ENCODE assay signal across 8 cellular contexts in the genomic region with DNA sequence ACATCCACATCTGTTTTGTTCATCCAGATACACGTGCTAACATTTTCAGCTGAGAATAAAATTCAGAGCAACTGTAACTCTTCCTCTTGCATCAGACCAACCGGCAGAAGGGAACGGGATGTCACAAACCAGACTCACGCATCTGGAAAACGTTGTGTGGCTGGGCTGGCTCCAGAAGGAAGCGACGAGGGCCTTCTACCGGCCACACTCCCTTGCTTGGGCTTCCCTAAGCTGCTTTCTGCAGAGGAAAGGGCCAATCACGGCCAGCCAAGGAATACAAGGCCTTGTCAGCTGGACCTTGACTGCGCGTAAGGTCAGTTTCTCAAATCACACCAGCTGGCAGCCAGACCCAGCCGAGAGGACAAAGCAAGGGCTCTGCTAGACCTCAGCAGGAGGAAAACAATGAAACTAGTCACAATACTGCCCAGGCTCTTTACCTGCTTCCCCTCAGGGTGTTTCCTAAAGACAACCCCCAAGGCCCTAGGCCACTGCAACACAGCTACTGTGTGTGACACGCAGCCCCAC.
DNase-seq lines count a peak whose midpoint lies in the region; ATAC-seq and TF ChIP-seq lines count a peak whose summit lies in the region.

No MANE protein-coding gene starts in this region.

- CTCF ChIA-PET in activated CD8-positive, alpha-beta T cell treated with anti-CD3 and anti-CD28 coated beads for 36 hours (lab: Charles Lee): interaction anchor here (0.9 to 1.7 kb wide), 6 partner anchors 9 to 49 kb away, joined by 3 to 5 read pairs (median 4); no protein-coding TSS in a partner anchor

- no peaks in the 10 kb centered on the region for H3K9me3 Mint-ChIP-seq in activated CD8-positive, alpha-beta T cell treated with anti-CD3 and anti-CD28 coated beads for 36 hours
- H3K9me3 Mint-ChIP-seq in progenitor cell of endocrine pancreas (ENCODE audit: low read depth): no peaks in the 10 kb centered on the region

- intact Hi-C loops in activated CD8-positive, alpha-beta T cell treated with anti-CD3 and anti-CD28 coated beads for 36 hours (cut with micrococcal nuclease): no loop called here
- intact Hi-C loops in Right ventricle myocardium superior (cut with DNase I): loop anchor here (10.0 kb wide), 1 partner anchor 64 kb away; no protein-coding TSS in a partner anchor

- no peak for ATAC-seq in activated CD8-positive, alpha-beta T cell treated with anti-CD3 and anti-CD28 coated beads for 36 hours
- ATAC-seq in Right ventricle myocardium superior (ENCODE audit: poor library complexity) (peak; percentile 96), HG02763 (IDR thresholded peaks at IDR 0.05; ENCODE audit: unreplicated experiment) (no peak)

- TF ChIP-seq CTCF in activated CD8-positive, alpha-beta T cell treated with anti-CD3 and anti-CD28 coated beads for 36 hours (IDR thresholded peaks at IDR 0.05): no peak
- no peak for TF ChIP-seq CTCF in progenitor cell of endocrine pancreas (IDR thresholded peaks at IDR 0.05; ENCODE audit: unreplicated experiment)

- peak overlapping the region; percentile 90 for H3K27ac Mint-ChIP-seq in activated CD8-positive, alpha-beta T cell treated with anti-CD3 and anti-CD28 coated beads for 36 hours
- H3K27ac Mint-ChIP-seq in progenitor cell of endocrine pancreas: peak overlapping the region; percentile 88

- DNase-seq in GM04504 (ENCODE audit: low read depth): peak; percentile 88
- no peak for DNase-seq in activated CD8-positive, alpha-beta T cell treated with anti-CD3 and anti-CD28 coated beads for 36 hours
- DNase-seq in Right ventricle myocardium superior: peak; percentile 92
- no peak for DNase-seq in progenitor cell of endocrine pancreas (ENCODE audit: low spot score, unreplicated experiment)
- DNase-seq in NCI-H1694 (lab: John Stamatoyannopoulos, UW): no peak
- no peak for DNase-seq in UCSD-AML1 (lab: John Stamatoyannopoulos, UW; ENCODE audit: unreplicated experiment)
- DNase-seq in NCI-H187 (lab: John Stamatoyannopoulos, UW): no peak

- H3K4me3 Mint-ChIP-seq in activated CD8-positive, alpha-beta T cell treated with anti-CD3 and anti-CD28 coated beads for 36 hours: no peak overlapping the region
- H3K4me3 Mint-ChIP-seq in progenitor cell of endocrine pancreas (ENCODE audit: low read depth): peak overlapping the region; percentile 11

- peaks cover 33% of the 10 kb centered on the region for H3K36me3 Mint-ChIP-seq in activated CD8-positive, alpha-beta T cell treated with anti-CD3 and anti-CD28 coated beads for 36 hours (ENCODE audit: low read depth)
- H3K36me3 Mint-ChIP-seq in progenitor cell of endocrine pancreas (ENCODE audit: insufficient read depth): peaks cover 48% of the 10 kb centered on the region

- POLR2A ChIA-PET in activated CD8-positive, alpha-beta T cell treated with anti-CD3 and anti-CD28 coated beads for 36 hours (lab: Charles Lee): interaction anchor here (1.6 to 2.1 kb wide), 3 partner anchors 10 to 114 kb away, joined by 6 to 8 read pairs (median 6); no protein-coding TSS in a partner anchor

- H3K4me1 Mint-ChIP-seq in activated CD8-positive, alpha-beta T cell treated with anti-CD3 and anti-CD28 coated beads for 36 hours (ENCODE audit: low read depth): peaks cover 60% of the 10 kb centered on the region
- H3K4me1 Mint-ChIP-seq in progenitor cell of endocrine pancreas (ENCODE audit: low read depth): peaks cover 24% of the 10 kb centered on the region

- H3K27me3 Mint-ChIP-seq in activated CD8-positive, alpha-beta T cell treated with anti-CD3 and anti-CD28 coated beads for 36 hours: no peaks in the 10 kb centered on the region
- H3K27me3 Mint-ChIP-seq in progenitor cell of endocrine pancreas: no peaks in the 10 kb centered on the region

Comparison
In these comparisons a context has a peak if more than half of its experiments do, and no peak if none do; other contexts are left out.
1. DNase-seq: peak in GM04504 (single experiment) and Right ventricle myocardium superior (single experiment); none in activated CD8-positive, alpha-beta T cell treated with anti-CD3 and anti-CD28 coated beads for 36 hours (single experiment), progenitor cell of endocrine pancreas (single experiment), NCI-H1694 (single experiment), UCSD-AML1 (single experiment) and NCI-H187 (0 of 2).